In the genomic region with DNA sequence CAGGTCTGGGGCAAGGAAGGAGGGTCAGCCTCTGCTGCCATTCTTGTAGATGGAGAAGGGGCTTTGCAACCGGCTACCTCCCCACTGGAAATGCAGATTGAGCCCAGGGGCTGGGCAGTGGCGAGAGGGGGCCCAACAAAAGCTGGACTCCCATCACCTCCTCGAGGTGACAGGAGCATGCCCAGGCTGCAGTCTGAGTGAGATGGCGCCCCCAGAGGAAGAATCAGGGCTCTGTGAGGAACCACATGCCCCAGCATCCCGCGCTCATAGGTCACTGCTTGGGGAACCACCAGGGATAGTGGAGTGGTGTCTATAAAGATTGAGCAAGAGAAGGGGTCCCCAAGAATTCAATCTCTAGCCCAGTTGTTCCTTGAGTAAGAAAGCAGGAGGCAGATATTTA, we compare ENCODE assay signal across 2 cellular contexts.
A peak's percentile ranks its signal among the peaks of the same experiment; 100 is the strongest.
TF ChIP-seq lines count a peak whose summit lies in the region.

No MANE protein-coding gene starts in this region.

TF ChIP-seq in K562, 482 proteins besides CTCF, POLR2A, EP300 and RAD21 (continues in another document):
- TF ChIP-seq, protein P1, sequence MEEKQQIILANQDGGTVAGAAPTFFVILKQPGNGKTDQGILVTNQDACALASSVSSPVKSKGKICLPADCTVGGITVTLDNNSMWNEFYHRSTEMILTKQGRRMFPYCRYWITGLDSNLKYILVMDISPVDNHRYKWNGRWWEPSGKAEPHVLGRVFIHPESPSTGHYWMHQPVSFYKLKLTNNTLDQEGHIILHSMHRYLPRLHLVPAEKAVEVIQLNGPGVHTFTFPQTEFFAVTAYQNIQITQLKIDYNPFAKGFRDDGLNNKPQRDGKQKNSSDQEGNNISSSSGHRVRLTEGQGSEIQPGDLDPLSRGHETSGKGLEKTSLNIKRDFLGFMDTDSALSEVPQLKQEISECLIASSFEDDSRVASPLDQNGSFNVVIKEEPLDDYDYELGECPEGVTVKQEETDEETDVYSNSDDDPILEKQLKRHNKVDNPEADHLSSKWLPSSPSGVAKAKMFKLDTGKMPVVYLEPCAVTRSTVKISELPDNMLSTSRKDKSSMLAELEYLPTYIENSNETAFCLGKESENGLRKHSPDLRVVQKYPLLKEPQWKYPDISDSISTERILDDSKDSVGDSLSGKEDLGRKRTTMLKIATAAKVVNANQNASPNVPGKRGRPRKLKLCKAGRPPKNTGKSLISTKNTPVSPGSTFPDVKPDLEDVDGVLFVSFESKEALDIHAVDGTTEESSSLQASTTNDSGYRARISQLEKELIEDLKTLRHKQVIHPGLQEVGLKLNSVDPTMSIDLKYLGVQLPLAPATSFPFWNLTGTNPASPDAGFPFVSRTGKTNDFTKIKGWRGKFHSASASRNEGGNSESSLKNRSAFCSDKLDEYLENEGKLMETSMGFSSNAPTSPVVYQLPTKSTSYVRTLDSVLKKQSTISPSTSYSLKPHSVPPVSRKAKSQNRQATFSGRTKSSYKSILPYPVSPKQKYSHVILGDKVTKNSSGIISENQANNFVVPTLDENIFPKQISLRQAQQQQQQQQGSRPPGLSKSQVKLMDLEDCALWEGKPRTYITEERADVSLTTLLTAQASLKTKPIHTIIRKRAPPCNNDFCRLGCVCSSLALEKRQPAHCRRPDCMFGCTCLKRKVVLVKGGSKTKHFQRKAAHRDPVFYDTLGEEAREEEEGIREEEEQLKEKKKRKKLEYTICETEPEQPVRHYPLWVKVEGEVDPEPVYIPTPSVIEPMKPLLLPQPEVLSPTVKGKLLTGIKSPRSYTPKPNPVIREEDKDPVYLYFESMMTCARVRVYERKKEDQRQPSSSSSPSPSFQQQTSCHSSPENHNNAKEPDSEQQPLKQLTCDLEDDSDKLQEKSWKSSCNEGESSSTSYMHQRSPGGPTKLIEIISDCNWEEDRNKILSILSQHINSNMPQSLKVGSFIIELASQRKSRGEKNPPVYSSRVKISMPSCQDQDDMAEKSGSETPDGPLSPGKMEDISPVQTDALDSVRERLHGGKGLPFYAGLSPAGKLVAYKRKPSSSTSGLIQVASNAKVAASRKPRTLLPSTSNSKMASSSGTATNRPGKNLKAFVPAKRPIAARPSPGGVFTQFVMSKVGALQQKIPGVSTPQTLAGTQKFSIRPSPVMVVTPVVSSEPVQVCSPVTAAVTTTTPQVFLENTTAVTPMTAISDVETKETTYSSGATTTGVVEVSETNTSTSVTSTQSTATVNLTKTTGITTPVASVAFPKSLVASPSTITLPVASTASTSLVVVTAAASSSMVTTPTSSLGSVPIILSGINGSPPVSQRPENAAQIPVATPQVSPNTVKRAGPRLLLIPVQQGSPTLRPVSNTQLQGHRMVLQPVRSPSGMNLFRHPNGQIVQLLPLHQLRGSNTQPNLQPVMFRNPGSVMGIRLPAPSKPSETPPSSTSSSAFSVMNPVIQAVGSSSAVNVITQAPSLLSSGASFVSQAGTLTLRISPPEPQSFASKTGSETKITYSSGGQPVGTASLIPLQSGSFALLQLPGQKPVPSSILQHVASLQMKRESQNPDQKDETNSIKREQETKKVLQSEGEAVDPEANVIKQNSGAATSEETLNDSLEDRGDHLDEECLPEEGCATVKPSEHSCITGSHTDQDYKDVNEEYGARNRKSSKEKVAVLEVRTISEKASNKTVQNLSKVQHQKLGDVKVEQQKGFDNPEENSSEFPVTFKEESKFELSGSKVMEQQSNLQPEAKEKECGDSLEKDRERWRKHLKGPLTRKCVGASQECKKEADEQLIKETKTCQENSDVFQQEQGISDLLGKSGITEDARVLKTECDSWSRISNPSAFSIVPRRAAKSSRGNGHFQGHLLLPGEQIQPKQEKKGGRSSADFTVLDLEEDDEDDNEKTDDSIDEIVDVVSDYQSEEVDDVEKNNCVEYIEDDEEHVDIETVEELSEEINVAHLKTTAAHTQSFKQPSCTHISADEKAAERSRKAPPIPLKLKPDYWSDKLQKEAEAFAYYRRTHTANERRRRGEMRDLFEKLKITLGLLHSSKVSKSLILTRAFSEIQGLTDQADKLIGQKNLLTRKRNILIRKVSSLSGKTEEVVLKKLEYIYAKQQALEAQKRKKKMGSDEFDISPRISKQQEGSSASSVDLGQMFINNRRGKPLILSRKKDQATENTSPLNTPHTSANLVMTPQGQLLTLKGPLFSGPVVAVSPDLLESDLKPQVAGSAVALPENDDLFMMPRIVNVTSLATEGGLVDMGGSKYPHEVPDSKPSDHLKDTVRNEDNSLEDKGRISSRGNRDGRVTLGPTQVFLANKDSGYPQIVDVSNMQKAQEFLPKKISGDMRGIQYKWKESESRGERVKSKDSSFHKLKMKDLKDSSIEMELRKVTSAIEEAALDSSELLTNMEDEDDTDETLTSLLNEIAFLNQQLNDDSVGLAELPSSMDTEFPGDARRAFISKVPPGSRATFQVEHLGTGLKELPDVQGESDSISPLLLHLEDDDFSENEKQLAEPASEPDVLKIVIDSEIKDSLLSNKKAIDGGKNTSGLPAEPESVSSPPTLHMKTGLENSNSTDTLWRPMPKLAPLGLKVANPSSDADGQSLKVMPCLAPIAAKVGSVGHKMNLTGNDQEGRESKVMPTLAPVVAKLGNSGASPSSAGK (IDR thresholded peaks at IDR 0.05) = peak; percentile 45
- TF ChIP-seq ZSCAN29 (IDR thresholded peaks at IDR 0.05) (no peak), CTCFL (IDR thresholded peaks at IDR 0.05; ENCODE audit: borderline replicate concordance, insufficient read depth, low read depth, low read length, poor library complexity, severe bottlenecking) (peak; percentile 62), CC2D1A (IDR thresholded peaks at IDR 0.05) (no peak), HDAC6 (IDR thresholded peaks at IDR 0.05; ENCODE audit: low read depth, low read length) (no peak)
- TF ChIP-seq, protein P2, sequence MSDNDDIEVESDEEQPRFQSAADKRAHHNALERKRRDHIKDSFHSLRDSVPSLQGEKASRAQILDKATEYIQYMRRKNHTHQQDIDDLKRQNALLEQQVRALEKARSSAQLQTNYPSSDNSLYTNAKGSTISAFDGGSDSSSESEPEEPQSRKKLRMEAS (CRISPR knock-in tag; IDR thresholded peaks at IDR 0.05) = no peak

TF ChIP-seq in GM12891, 5 proteins besides CTCF, POLR2A, EP300 and RAD21 (continued from another document):
- no peak for TF ChIP-seq POLR2AphosphoS5 (IDR thresholded peaks at IDR 0.05; ENCODE audit: low read depth, low read length)
